18 cellular contexts compared by ENCODE assay signal in genomic region chr18:23324056-23324811, GRCh38.
DNase-seq lines count a peak whose midpoint lies in the region; ATAC-seq, FAIRE-seq and TF ChIP-seq lines count a peak whose summit lies in the region.
"Had no signal": no experiment of that assay in that cellular context is flagged by ENCODE, and none has a peak within 500 bp of the region (broad histone marks: within the 10 kb centered on the region; RNA-seq: fewer than 3 reads in every experiment).

No MANE protein-coding gene starts in this region.

- H4K20me1 ChIP-seq in GM23338 (replicated peaks; ENCODE audit: insufficient read depth) (no peaks in the 10 kb centered on the region), OCI-LY7 (ENCODE audit: insufficient read depth, low read length) (no peaks in the 10 kb centered on the region), endothelial cell of umbilical vein (replicated peaks; ENCODE audit: control insufficient read depth, extremely low read depth, insufficient read depth, low read length) (no peaks in the 10 kb centered on the region), GM23248 (ENCODE audit: insufficient read depth) (no peaks in the 10 kb centered on the region)

- H3K9me3 ChIP-seq in OCI-LY7 (ENCODE audit: low read length) (no peaks in the 10 kb centered on the region), endothelial cell of umbilical vein (replicated peaks; ENCODE audit: control insufficient read depth, insufficient read depth, low read length) (no peaks in the 10 kb centered on the region), GM23248 (ENCODE audit: low read depth) (no peaks in the 10 kb centered on the region)
- H3K9me3 ChIP-seq: SJCRH30 had no signal

- no peaks in the 10 kb centered on the region for H3F3A ChIP-seq in GM23338 (replicated peaks; ENCODE audit: low read depth)
- no peaks in the 10 kb centered on the region for H3F3A ChIP-seq in GM23248 (ENCODE audit: insufficient read depth)

- WGBS in GM23248 (ENCODE audit: low coverage in 1 of 2, low lambda C conversion rate in 2 of 2, missing lambda C conversion rate in 2 of 2), 2 experiments, result 94 to 96% methylated on average over 11 of the region's 11 CpGs

- POLR2A ChIA-PET in OCI-LY7 (lab: Charles Lee) (interaction anchor here (0.6 kb wide), 1 partner anchor 143 kb away, joined by 3 read pairs; no protein-coding TSS in a partner anchor), endothelial cell of umbilical vein (lab: Charles Lee) (no interaction called here)

- H3K9me2 ChIP-seq in GM23338 (ENCODE audit: insufficient read depth), result no peaks in the 10 kb centered on the region
- no peaks in the 10 kb centered on the region for H3K9me2 ChIP-seq in OCI-LY7 (ENCODE audit: insufficient read depth, low read length)
- no peaks in the 10 kb centered on the region for H3K9me2 ChIP-seq in GM23248 (ENCODE audit: insufficient read depth)

- H3K27me3 ChIP-seq in GM23338 (ENCODE audit: insufficient read depth) (no peaks in the 10 kb centered on the region), endothelial cell of umbilical vein (ENCODE audit: control insufficient read depth in 2 of 2, insufficient read depth in 2 of 2, low read length in 2 of 2) (no peaks in the 10 kb centered on the region), GM23248 (replicated peaks; ENCODE audit: insufficient read depth) (no peaks in the 10 kb centered on the region)
- H3K27me3 ChIP-seq: SJCRH30 had no signal

- H2AFZ ChIP-seq in GM23338 (no peak overlapping the region), OCI-LY7 (ENCODE audit: low read length) (no peak overlapping the region), endothelial cell of umbilical vein (ENCODE audit: low read depth, low read length) (no peak overlapping the region), GM23248 (no peak overlapping the region)

- H3K79me2 ChIP-seq in GM23338 (replicated peaks; ENCODE audit: insufficient read depth), result no peaks in the 10 kb centered on the region
- H3K79me2 ChIP-seq in OCI-LY7 (ENCODE audit: insufficient read depth, low read depth, low read length), result no peaks in the 10 kb centered on the region
- H3K79me2 ChIP-seq in endothelial cell of umbilical vein (ENCODE audit: control insufficient read depth, insufficient read depth, low read length), result no peaks in the 10 kb centered on the region
- no peaks in the 10 kb centered on the region for H3K79me2 ChIP-seq in GM23248 (ENCODE audit: insufficient read depth)

- ATAC-seq in GM23338, result peak; percentile 95
- peak; percentile 46 for ATAC-seq in sciatic nerve
- no peak for ATAC-seq in HG03159 (IDR thresholded peaks at IDR 0.05; ENCODE audit: unreplicated experiment)
- ATAC-seq: GM12878, PC-3 had no signal

- no peaks in the 10 kb centered on the region for H3K9me1 ChIP-seq in endothelial cell of umbilical vein (replicated peaks; ENCODE audit: control insufficient read depth, extremely low read depth, insufficient read depth, low read length)

- H3K4me3 ChIP-seq in GM23338 (no peak overlapping the region), OCI-LY7 (ENCODE audit: low read depth, low read length, poor library complexity, severe bottlenecking) (no peak overlapping the region), endothelial cell of umbilical vein (replicated peaks in 1 of 3; ENCODE audit: insufficient read depth in 1 of 3, low read depth in 1 of 3, low read length in 3 of 3) (no peak overlapping the region), GM23248 (no peak overlapping the region)
- H3K4me3 ChIP-seq: GM12878, SJCRH30 had no signal

- CTCF ChIA-PET in OCI-LY7 (lab: Charles Lee; ENCODE audit: unreplicated experiment) (no interaction called here), endothelial cell of umbilical vein (lab: Charles Lee) (interaction anchor here (1.0 to 1.1 kb wide), 2 partner anchors 12 to 17 kb away, joined by 3 read pairs; no protein-coding TSS in a partner anchor)

- no peak overlapping the region for H3K9ac ChIP-seq in endothelial cell of umbilical vein (replicated peaks; ENCODE audit: extremely low read depth, insufficient read depth, low read length)
- no peak overlapping the region for H3K9ac ChIP-seq in GM23248

- TF ChIP-seq CTCF in GM23338 (conservative IDR thresholded peaks at IDR 0.05; ENCODE audit: low read depth in 2 of 2) (no peak), OCI-LY7 (conservative IDR thresholded peaks at IDR 0.05; ENCODE audit: low read length) (no peak), endothelial cell of umbilical vein (IDR thresholded peaks at IDR 0.05; ENCODE audit: extremely low read depth in 1 of 2, insufficient read depth in 1 of 2, low read depth in 1 of 2, low read length in 2 of 2) (no peak)

- H3K27ac ChIP-seq in GM23338 (ENCODE audit: low read depth) (no peak overlapping the region), OCI-LY7 (ENCODE audit: low read depth, low read length, poor library complexity, severe bottlenecking) (no peak overlapping the region), endothelial cell of umbilical vein (ENCODE audit: insufficient read depth, low read depth, low read length) (no peak overlapping the region), GM23248 (no peak overlapping the region)
- H3K27ac ChIP-seq: SJCRH30 had no signal

- H3K36me3 ChIP-seq in GM23338 (ENCODE audit: insufficient read depth) (no peaks in the 10 kb centered on the region), OCI-LY7 (ENCODE audit: insufficient read depth, low read length) (peaks cover 12% of the 10 kb centered on the region), endothelial cell of umbilical vein (ENCODE audit: control insufficient read depth in 2 of 2, extremely low read depth in 1 of 2, insufficient read depth in 2 of 2, low read length in 2 of 2) (no peaks in the 10 kb centered on the region), GM23248 (ENCODE audit: low read depth) (no peaks in the 10 kb centered on the region)
- H3K36me3 ChIP-seq: SJCRH30 had no signal

- no peak for TF ChIP-seq POLR2A in endothelial cell of umbilical vein (IDR thresholded peaks at IDR 0.05; ENCODE audit: low read depth, low read length)

- DNase-seq in GM23338 (ENCODE audit: low spot score) (peak; percentile 39), OCI-LY7 (ENCODE audit: low spot score) (peak; percentile 30), endothelial cell of umbilical vein (ENCODE audit: low read depth, low spot score) (no peak), sciatic nerve (ENCODE audit: low spot score) (no peak), GM23248 (no peak), OCI-M2 (lab: John Stamatoyannopoulos, UW; ENCODE audit: unreplicated experiment) (no peak)
- DNase-seq: C1 segment of cervical spinal cord; DMS 273 treated with DMSO at 0.1 percent for 48 hours; GDM1; GOT3; KG1; NCI-H1092; NCI-H1694 treated with DMSO at 0.1 percent for 48 hours; NK-92 treated with Interleukin-12 subunit alpha and Interleukin-12 subunit beta, amount 100 ng/mL, for 24 hours; PC-3; SJCRH30 had no signal

- in situ Hi-C loops in GM23248 (cut with MboI), result no loop called here

- BruUV-seq in OCI-LY7 (replicated peaks; lab: Mats Ljungman, UMichigan) (no TSS peak), endothelial cell of umbilical vein (replicated peaks; lab: Mats Ljungman, UMichigan) (no TSS peak)

- H3K4me1 ChIP-seq in GM23338 (ENCODE audit: insufficient read depth) (no peaks in the 10 kb centered on the region; the same call in 1 of the 2 replicates), OCI-LY7 (ENCODE audit: insufficient read depth, low read length, poor library complexity, severe bottlenecking) (peaks cover 17% of the 10 kb centered on the region), endothelial cell of umbilical vein (ENCODE audit: control insufficient read depth, extremely low read depth, insufficient read depth, low read length) (no peaks in the 10 kb centered on the region), GM23248 (ENCODE audit: insufficient read depth) (no peaks in the 10 kb centered on the region)
- H3K4me1 ChIP-seq: SJCRH30 had no signal

- no peak overlapping the region for H3K4me3 Mint-ChIP-seq in GM23338

- H3K27ac Mint-ChIP-seq in GM23338, result no peak overlapping the region

- FAIRE-seq in endothelial cell of umbilical vein (lab: Jason Lieb, UNC), result peak; percentile 24
- FAIRE-seq: GM12878 had no signal

- H3K4me1 Mint-ChIP-seq in GM23338, result peaks cover 7% of the 10 kb centered on the region

- dilution Hi-C loops in endothelial cell of umbilical vein (cut with MboI; ENCODE audit: extremely low pct_ligation_motif_present, low sequenced_read_pairs), result no loop called here

- H3K4me2 ChIP-seq in GM23338, result no peak overlapping the region
- H3K4me2 ChIP-seq in OCI-LY7 (ENCODE audit: low read length), result no peak overlapping the region
- H3K4me2 ChIP-seq in endothelial cell of umbilical vein (ENCODE audit: insufficient read depth, low read length), result no peak overlapping the region
- H3K4me2 ChIP-seq in GM23248 (ENCODE audit: unreplicated experiment), result no peak overlapping the region

- peaks cover 3% of the 10 kb centered on the region; the same call in 1 of the 3 replicates for H3K9me3 Mint-ChIP-seq in GM23338

- intact Hi-C loops in OCI-LY7 (cut with micrococcal nuclease; ENCODE audit: unreplicated experiment) (no loop called here), endothelial cell of umbilical vein (cut with micrococcal nuclease) (no loop called here), sciatic nerve (cut with DNase I) (no loop called here)

- peaks cover under 1% of the 10 kb centered on the region; the same call in 2 of the 3 replicates for H3K36me3 Mint-ChIP-seq in GM23338 (ENCODE audit: low read depth)

- H3K27me3 Mint-ChIP-seq in GM23338 (ENCODE audit: insufficient read depth, low read depth, poor library complexity), result peaks cover 10% of the 10 kb centered on the region

TF ChIP-seq in GM23338, 12 proteins besides CTCF, POLR2A, EP300 and RAD21 (continues in another document):
- no peak for TF ChIP-seq STAT1 (IDR thresholded peaks at IDR 0.05; ENCODE audit: unreplicated experiment)

TF ChIP-seq in endothelial cell of umbilical vein, 7 proteins besides CTCF, POLR2A, EP300 and RAD21:
- TF ChIP-seq JUN (IDR thresholded peaks at IDR 0.05; ENCODE audit: borderline replicate concordance, insufficient read depth, insufficient read length, low read depth) (no peak), MAX (IDR thresholded peaks at IDR 0.05; ENCODE audit: insufficient read depth, insufficient read length) (no peak), FOS (IDR thresholded peaks at IDR 0.05; ENCODE audit: borderline replicate concordance, insufficient read depth, low read length) (no peak), EZH2 (IDR thresholded peaks at IDR 0.05; ENCODE audit: borderline replicate concordance, low read depth, low read length, severe bottlenecking) (no peak), GATA2 (IDR thresholded peaks at IDR 0.05; ENCODE audit: insufficient read depth, insufficient read length, low read depth, low read length) (no peak)

Comparison
In these comparisons a context has a peak if more than half of its experiments do, and no peak if none do; other contexts are left out.
1. DNase-seq: peak in GM23338 (single experiment) and OCI-LY7 (single experiment); none in endothelial cell of umbilical vein (single experiment), sciatic nerve (single experiment), GM23248 (single experiment) and OCI-M2 (single experiment).